In genomic region chr11:3635641-3636375, GRCh38 we compare ENCODE assay signal across 28 cellular contexts. TPM values are rescaled to one million over a fixed set of nuclear protein-coding genes. Genes with fewer than 3 reads are reported as not detected.
"Had no signal": no experiment of that assay in that cellular context is flagged by ENCODE, and none has a peak within 500 bp of the region (broad histone marks: within the 10 kb centered on the region; RNA-seq: fewer than 3 reads in every experiment).

No MANE protein-coding gene starts in this region.

- H3K36me3 ChIP-seq: gastrocnemius medialis, lower lobe of right lung, neutrophil, prostate gland, right atrium auricular region, sigmoid colon, thoracic aorta, tibial nerve, upper lobe of left lung, uterus had no signal

- H3K9me3 Mint-ChIP-seq: effector memory CD8-positive, alpha-beta T cell; natural killer cell; stimulated activated memory B cell treated with anti-CD40 and anti-IgM and Interleukin-4, amounts not matched to agents 10 μg/mL and 1 μg/mL and 100 μg/mL, for 72 hours had no signal

- H2AFZ ChIP-seq: parathyroid adenoma had no signal

- H3K27ac Mint-ChIP-seq: effector memory CD8-positive, alpha-beta T cell; natural killer cell; stimulated activated memory B cell treated with anti-CD40 and anti-IgM and Interleukin-4, amounts not matched to agents 10 μg/mL and 1 μg/mL and 100 μg/mL, for 72 hours had no signal

- H3K27ac ChIP-seq: epithelial cell of prostate, gastrocnemius medialis, lower lobe of right lung, neutrophil, parathyroid adenoma, prostate gland, right atrium auricular region, sigmoid colon, thoracic aorta, tibial nerve, upper lobe of left lung, uterus had no signal

- ATAC-seq: effector memory CD8-positive, alpha-beta T cell; esophagus mucosa; gastrocnemius medialis; left ventricle myocardium superior; lower lobe of right lung; natural killer cell; stimulated activated memory B cell treated with anti-CD40 and anti-IgM and Interleukin-4, amounts not matched to agents 10 μg/mL and 1 μg/mL and 100 μg/mL, for 72 hours; stimulated activated naive CD8-positive, alpha-beta T cell treated with anti-CD3 and anti-CD28 coated beads, Interleukin-15, Interleukin-2, amounts not matched to agents 100 U/mL and 50 U/mL, for 24 hours had no signal

- H3K79me2 ChIP-seq: parathyroid adenoma had no signal

- DNase-seq: cortex of kidney; effector memory CD8-positive, alpha-beta T cell; foreskin fibroblast; gastrocnemius medialis; head of caudate nucleus; left ventricle myocardium superior; lower lobe of right lung; natural killer cell; sigmoid colon; stimulated activated CD4-positive, alpha-beta T cell treated with anti-CD3 and anti-CD28 coated beads, Interleukin-4, amount 100 ng/mL, for 4 hours; stimulated activated naive CD8-positive, alpha-beta T cell treated with anti-CD3 and anti-CD28 coated beads, Interleukin-15, Interleukin-2, amounts not matched to agents 100 U/mL and 50 U/mL, for 24 hours; upper lobe of left lung; uterus had no signal

- H3K4me1 ChIP-seq: gastrocnemius medialis, lower lobe of right lung, parathyroid adenoma, prostate gland, right atrium auricular region, sigmoid colon, tibial nerve, upper lobe of left lung, uterus had no signal

- H3K4me3 Mint-ChIP-seq: effector memory CD8-positive, alpha-beta T cell; natural killer cell; stimulated activated memory B cell treated with anti-CD40 and anti-IgM and Interleukin-4, amounts not matched to agents 10 μg/mL and 1 μg/mL and 100 μg/mL, for 72 hours had no signal

- H3K9ac ChIP-seq: parathyroid adenoma had no signal

- FAIRE-seq: keratinocyte had no signal

- H3K36me3 Mint-ChIP-seq: natural killer cell; stimulated activated memory B cell treated with anti-CD40 and anti-IgM and Interleukin-4, amounts not matched to agents 10 μg/mL and 1 μg/mL and 100 μg/mL, for 72 hours had no signal

- H3K4me1 Mint-ChIP-seq: natural killer cell; stimulated activated memory B cell treated with anti-CD40 and anti-IgM and Interleukin-4, amounts not matched to agents 10 μg/mL and 1 μg/mL and 100 μg/mL, for 72 hours had no signal

- H3K27me3 ChIP-seq: gastrocnemius medialis, right atrium auricular region, sigmoid colon, tibial nerve, upper lobe of left lung, uterus had no signal

- H3K4me3 ChIP-seq: gastrocnemius medialis, lower lobe of right lung, prostate gland, right atrium auricular region, sigmoid colon, thoracic aorta, tibial nerve, upper lobe of left lung, uterus had no signal

- H3K9me3 ChIP-seq: gastrocnemius medialis, lower lobe of right lung, neutrophil, prostate gland, right atrium auricular region, sigmoid colon, thoracic aorta, tibial nerve, upper lobe of left lung, uterus had no signal

RNA-seq across cellular contexts. Expression of gene ART5, which starts 6.0 kb away (rescaled TPM):
- total RNA-seq: dermis microvascular lymphatic vessel endothelial cell, esophagus mucosa, mesenteric fat pad, natural killer cell, thoracic aorta, tibial nerve had no signal
- polyA plus RNA-seq: keratinocyte, neural cell had no signal

RNA-seq across cellular contexts. Expression of gene ART1, which starts 9.1 kb away (rescaled TPM):
- total RNA-seq: dermis microvascular lymphatic vessel endothelial cell, esophagus mucosa, glomerular endothelial cell, mesenteric fat pad, natural killer cell, omental fat pad, prostate gland, right atrium auricular region, thoracic aorta, uterus had no signal
- polyA plus RNA-seq: keratinocyte, neural cell had no signal
